2 cellular contexts compared by ENCODE assay signal in genomic region chr10:43958071-43958432, GRCh38.
TF ChIP-seq lines count a peak whose summit lies in the region.

No MANE protein-coding gene starts in this region.

TF ChIP-seq in liver, 16 proteins besides CTCF, POLR2A, EP300 and RAD21 (continued from another document):
- TF ChIP-seq ZBTB33 (IDR thresholded peaks at IDR 0.05) = no peak
- no peak for TF ChIP-seq FOXA2 (IDR thresholded peaks at IDR 0.05)
- no peak for TF ChIP-seq TAF1 (conservative IDR thresholded peaks at IDR 0.05)
- TF ChIP-seq GABPA (IDR thresholded peaks at IDR 0.05 in 1 of 2, conservative IDR thresholded peaks at IDR 0.05 in 1 of 2) = no peak
- TF ChIP-seq YY1 (IDR thresholded peaks at IDR 0.05) = no peak
- no peak for TF ChIP-seq SP1 (IDR thresholded peaks at IDR 0.05)
- TF ChIP-seq MAX (IDR thresholded peaks at IDR 0.05) = no peak
- TF ChIP-seq REST (IDR thresholded peaks at IDR 0.05) = no peak
- no peak for TF ChIP-seq JUND (IDR thresholded peaks at IDR 0.05)
- no peak for TF ChIP-seq HNF4G (IDR thresholded peaks at IDR 0.05)

TF ChIP-seq in HepG2, 621 proteins besides CTCF, POLR2A, EP300 and RAD21 (continued from another document):
- TF ChIP-seq ZNF280D (CRISPR knock-in tag; IDR thresholded peaks at IDR 0.05) = no peak
- TF ChIP-seq ZFP90 (CRISPR knock-in tag; IDR thresholded peaks at IDR 0.05; ENCODE audit: borderline replicate concordance) = no peak
